In genomic region chr10:72254891-72255568, GRCh38 we compare ENCODE assay signal across 8 cellular contexts. TPM values are rescaled to one million over a fixed set of nuclear protein-coding genes. Genes with fewer than 3 reads are reported as not detected.
DNase-seq lines count a peak whose midpoint lies in the region; ATAC-seq, FAIRE-seq and TF ChIP-seq lines count a peak whose summit lies in the region.

No MANE protein-coding gene starts in this region.

- H3K27me3 Mint-ChIP-seq in astrocyte (ENCODE audit: low read depth, unreplicated experiment), result peaks cover 3% of the 10 kb centered on the region

- H3K36me3 Mint-ChIP-seq in astrocyte (ENCODE audit: low read depth, unreplicated experiment), result no peaks in the 10 kb centered on the region

- H3K79me2 ChIP-seq in astrocyte (ENCODE audit: insufficient read depth, low read length), result no peaks in the 10 kb centered on the region

- H3K4me1 Mint-ChIP-seq in astrocyte (ENCODE audit: low read depth, unreplicated experiment), result peaks cover 23% of the 10 kb centered on the region

- ATAC-seq in GM21786 (IDR thresholded peaks at IDR 0.05; ENCODE audit: unreplicated experiment) (peak; percentile 39), left cardiac atrium (peak; percentile 93), pancreas (peak; percentile 91 to 98 (median 95))

- peak overlapping the region; percentile 82 for H2AFZ ChIP-seq in astrocyte (ENCODE audit: low read depth, low read length)

- H3K9me3 ChIP-seq in NT2/D1 (ENCODE audit: insufficient read depth, low read length) (no peaks in the 10 kb centered on the region), astrocyte (ENCODE audit: insufficient read depth, low read depth, low read length) (no peaks in the 10 kb centered on the region), pancreas (no peaks in the 10 kb centered on the region)

- H3K27ac Mint-ChIP-seq in astrocyte (ENCODE audit: unreplicated experiment), result peak overlapping the region; percentile 69

- peak overlapping the region; percentile 74 for H3K9ac ChIP-seq in NT2/D1 (ENCODE audit: insufficient read length, low read depth)
- no peak overlapping the region for H3K9ac ChIP-seq in astrocyte (ENCODE audit: low read length)

- peak; percentile 92 for DNase-seq in AG20443 (ENCODE audit: low spot score)
- no peak for DNase-seq in NT2/D1 (ENCODE audit: low read depth, low spot score)
- peak; percentile 33 for DNase-seq in astrocyte (ENCODE audit: low read depth)
- peak; percentile 92 for DNase-seq in left cardiac atrium
- peak; percentile 80 to 95 (median 87) for DNase-seq in pancreas
- DNase-seq in NAMALWA (ENCODE audit: low spot score), result no peak
- no peak for DNase-seq in effector CD4-positive, alpha-beta T cell

- H3K4me3 Mint-ChIP-seq in astrocyte (ENCODE audit: unreplicated experiment), result peak overlapping the region; percentile 37

- peak overlapping the region; percentile 64 for H3K4me2 ChIP-seq in astrocyte (ENCODE audit: low read length)

- TF ChIP-seq CTCF in astrocyte (IDR thresholded peaks at IDR 0.05; ENCODE audit: insufficient read depth, low read depth, low read length) (no peak), pancreas (IDR thresholded peaks at IDR 0.05) (no peak)

- no peak overlapping the region for H3K27ac ChIP-seq in astrocyte (ENCODE audit: low read depth, low read length)
- peak overlapping the region; percentile 66 to 91 (median 79) for H3K27ac ChIP-seq in pancreas

- no peaks in the 10 kb centered on the region for H3K36me3 ChIP-seq in NT2/D1 (ENCODE audit: insufficient read depth, insufficient read length, low read length)
- H3K36me3 ChIP-seq in astrocyte (ENCODE audit: insufficient read depth, low read length), result no peaks in the 10 kb centered on the region
- no peaks in the 10 kb centered on the region for H3K36me3 ChIP-seq in pancreas

- H3K4me3 ChIP-seq in NT2/D1 (ENCODE audit: insufficient read length, low read depth), result no peak overlapping the region
- H3K4me3 ChIP-seq in astrocyte (ENCODE audit: insufficient read depth, low read depth, low read length), result no peak overlapping the region
- no peak overlapping the region for H3K4me3 ChIP-seq in pancreas

- H3K4me1 ChIP-seq in NT2/D1 (ENCODE audit: insufficient read depth, insufficient read length), result peaks cover 5% of the 10 kb centered on the region
- H3K4me1 ChIP-seq in astrocyte (ENCODE audit: insufficient read depth, low read length), result peaks cover 7% of the 10 kb centered on the region
- peaks cover 32 to 40% (median 35%) of the 10 kb centered on the region in 3 donors for H3K4me1 ChIP-seq in pancreas

- no peaks in the 10 kb centered on the region for H3K9me3 Mint-ChIP-seq in astrocyte (ENCODE audit: unreplicated experiment)

- H4K20me1 ChIP-seq in astrocyte (ENCODE audit: insufficient read depth, low read length), result no peaks in the 10 kb centered on the region

- FAIRE-seq in astrocyte (lab: Jason Lieb, UNC) (no peak), pancreas (lab: Jason Lieb, UNC) (no peak)

- WGBS in pancreas, 2 donors, result 3 to 7% methylated on average over 14 of the region's 14 CpGs

- intact Hi-C loops in left cardiac atrium (cut with DNase I), result loop anchor here in 1 of 2 donors (2.0 kb wide), 1 partner anchor 18 kb away; the partner anchor contains the start of gene DDIT4
- intact Hi-C loops in pancreas (cut with DNase I), result no loop called here

- H3K27me3 ChIP-seq in NT2/D1 (ENCODE audit: insufficient read depth, insufficient read length), result no peaks in the 10 kb centered on the region
- no peaks in the 10 kb centered on the region for H3K27me3 ChIP-seq in astrocyte (ENCODE audit: insufficient read depth, low read length)
- no peaks in the 10 kb centered on the region for H3K27me3 ChIP-seq in pancreas

RNA-seq across cellular contexts. Expression of gene DDIT4, which starts 18.7 kb away (rescaled TPM):
- 244 and 313 TPM in 2 replicates for total RNA-seq in astrocyte
- total RNA-seq in left cardiac atrium, result 100 to 1,000 TPM in 1 of 2 donors, 10 to 100 TPM in 1; 88.8 to 112 TPM
- 1,000 to 10,000 TPM in 1 of 6 donors, 100 to 1,000 TPM in 3, 10 to 100 TPM in 2; 61.6 to 1,144 (median 191) TPM for total RNA-seq in pancreas
- polyA plus RNA-seq in pancreas, result 100 to 1,000 TPM; 228 to 795 TPM

RNA-seq across cellular contexts. Expression of gene ASCC1, which starts 39.0 kb away (rescaled TPM):
- total RNA-seq in astrocyte (32.5 and 33.9 TPM in 2 replicates), left cardiac atrium (10 to 100 TPM; 25.2 to 28.1 TPM), pancreas (10 to 100 TPM; 11.7 to 26.0 (median 16.9) TPM)
- 10 to 100 TPM in 1 of 2 donors, 1 to 10 TPM in 1; 5.4 to 10.5 TPM for polyA plus RNA-seq in pancreas

RNA-seq across cellular contexts. Expression of gene ANAPC16, which starts 39.2 kb away (rescaled TPM):
- 44.2 and 47.3 TPM in 2 replicates for total RNA-seq in astrocyte
- total RNA-seq in left cardiac atrium, result 100 to 1,000 TPM; 155 to 168 TPM
- 10 to 100 TPM; 52.4 to 92.6 (median 68.0) TPM for total RNA-seq in pancreas
- polyA plus RNA-seq in pancreas, result 100 to 1,000 TPM in 1 of 2 donors, 10 to 100 TPM in 1; 92.0 to 153 TPM

Comparison
In these comparisons a context has a peak if more than half of its experiments do, and no peak if none do; other contexts are left out.
1. DNase-seq: peak in AG20443 (single experiment), astrocyte (single experiment), left cardiac atrium (single experiment) and pancreas (6 of 6); none in NT2/D1 (single experiment), NAMALWA (single experiment) and effector CD4-positive, alpha-beta T cell (single experiment).
2. ATAC-seq: peak in every context shown above with its lines; median percentile 95 in pancreas; 93 in left cardiac atrium; 39 in GM21786.